Comparison of ENCODE assay signal across 17 cellular contexts in the genomic region with DNA sequence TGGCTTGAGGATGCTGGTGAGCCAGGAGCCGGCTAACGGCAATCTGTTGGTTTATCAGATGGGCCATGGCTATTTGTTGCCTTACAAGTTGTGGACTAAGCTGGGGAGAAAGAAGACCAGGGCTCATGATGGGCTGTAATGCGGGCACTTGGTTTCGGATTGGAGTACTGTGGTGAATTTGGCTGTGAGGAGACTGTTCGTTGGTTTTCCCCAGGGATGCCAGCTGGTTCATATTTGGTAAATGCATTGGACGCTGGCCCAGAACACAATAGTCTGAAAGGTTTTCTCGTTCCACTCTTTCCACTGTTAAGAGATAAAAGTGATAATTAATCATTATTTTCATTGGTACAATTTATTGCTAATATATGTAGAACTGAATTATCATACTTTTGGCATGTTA.
DNase-seq lines count a peak whose midpoint lies in the region; ATAC-seq and TF ChIP-seq lines count a peak whose summit lies in the region.
"Had no signal": no experiment of that assay in that cellular context is flagged by ENCODE, and none has a peak within 500 bp of the region (broad histone marks: within the 10 kb centered on the region; RNA-seq: fewer than 3 reads in every experiment).

No MANE protein-coding gene starts in this region.

- TF ChIP-seq CTCF in BE2C (IDR thresholded peaks at IDR 0.05; ENCODE audit: low read depth, low read length), result no peak

- peaks cover 2% of the 10 kb centered on the region for H3K9me3 Mint-ChIP-seq in activated CD8-positive, alpha-beta memory T cell treated with anti-CD3 and anti-CD28 coated beads, Interleukin-2, amount 10 ng/mL, durations not matched to agents 7 days and 5 days (ENCODE audit: low read depth)
- H3K9me3 Mint-ChIP-seq: GM23338 had no signal

- H3K4me3 ChIP-seq in BE2C (ENCODE audit: low read depth, low read length), result peak overlapping the region; percentile 4; the same call in 1 of the 2 replicates
- H3K4me3 ChIP-seq: GM23338 had no signal

- no peaks in the 10 kb centered on the region for H3K36me3 ChIP-seq in BE2C

- H3K27ac Mint-ChIP-seq in activated CD8-positive, alpha-beta memory T cell treated with anti-CD3 and anti-CD28 coated beads, Interleukin-2, amount 10 ng/mL, durations not matched to agents 7 days and 5 days, result no peak overlapping the region
- H3K27ac Mint-ChIP-seq: CD14-positive monocyte; CD8-positive, alpha-beta memory T cell; GM23338 had no signal

- no peak for ATAC-seq in activated CD8-positive, alpha-beta memory T cell treated with anti-CD3 and anti-CD28 coated beads, Interleukin-2, amount 10 ng/mL, durations not matched to agents 7 days and 5 days
- ATAC-seq: GM23338 had no signal

- no peak overlapping the region for H3K4me3 Mint-ChIP-seq in activated CD8-positive, alpha-beta memory T cell treated with anti-CD3 and anti-CD28 coated beads, Interleukin-2, amount 10 ng/mL, durations not matched to agents 7 days and 5 days
- H3K4me3 Mint-ChIP-seq: CD14-positive monocyte; CD8-positive, alpha-beta memory T cell; GM23338 had no signal

- DNase-seq in NCI-H1694 treated with DMSO at 0.1 percent for 48 hours (lab: John Stamatoyannopoulos, UW), result peak; percentile 43
- no peak for DNase-seq in NCI-H1694 (lab: John Stamatoyannopoulos, UW)
- peak; percentile 62 for DNase-seq in BE2C
- DNase-seq in NCI-H446 treated with DMSO at 0.1 percent for 48 hours (lab: John Stamatoyannopoulos, UW), result peak; percentile 41
- peak; percentile 73 for DNase-seq in fibroblast of peridontal ligament (ENCODE audit: extremely low read depth)
- no peak for DNase-seq in stimulated activated CD4-positive, alpha-beta T cell treated with anti-CD3 and anti-CD28 coated beads, Interleukin-2, amount 100 ng/mL, for 48 hours
- DNase-seq in activated T-cell treated with anti-CD3 and anti-CD28 coated beads, Interleukin-2, amount 50 U/mL, for 1 hour, result no peak
- DNase-seq in activated CD8-positive, alpha-beta memory T cell treated with anti-CD3 and anti-CD28 coated beads, Interleukin-2, amount 10 ng/mL, durations not matched to agents 7 days and 5 days, result no peak
- DNase-seq: ACHN; Caco-2; CD8-positive, alpha-beta memory T cell; DMS79 treated with DMSO at 0.1 percent for 48 hours; EL; H7; IMR-90 had no signal

- CTCF ChIA-PET in activated CD8-positive, alpha-beta memory T cell treated with anti-CD3 and anti-CD28 coated beads, Interleukin-2, amount 10 ng/mL, durations not matched to agents 7 days and 5 days (lab: Charles Lee), result no interaction called here

- H3K9me3 ChIP-seq in BE2C, result no peaks in the 10 kb centered on the region
- H3K9me3 ChIP-seq: Caco-2 had no signal

- H3K27me3 Mint-ChIP-seq in activated CD8-positive, alpha-beta memory T cell treated with anti-CD3 and anti-CD28 coated beads, Interleukin-2, amount 10 ng/mL, durations not matched to agents 7 days and 5 days, result no peaks in the 10 kb centered on the region
- H3K27me3 Mint-ChIP-seq: CD8-positive, alpha-beta memory T cell had no signal

- H3K27me3 ChIP-seq in BE2C, result no peaks in the 10 kb centered on the region

- H3K36me3 Mint-ChIP-seq in activated CD8-positive, alpha-beta memory T cell treated with anti-CD3 and anti-CD28 coated beads, Interleukin-2, amount 10 ng/mL, durations not matched to agents 7 days and 5 days, result no peaks in the 10 kb centered on the region
- H3K36me3 Mint-ChIP-seq: CD14-positive monocyte; CD8-positive, alpha-beta memory T cell had no signal

- H3K4me1 Mint-ChIP-seq in activated CD8-positive, alpha-beta memory T cell treated with anti-CD3 and anti-CD28 coated beads, Interleukin-2, amount 10 ng/mL, durations not matched to agents 7 days and 5 days, result no peaks in the 10 kb centered on the region
- H3K4me1 Mint-ChIP-seq: CD14-positive monocyte; CD8-positive, alpha-beta memory T cell; GM23338 had no signal

- H3K4me1 ChIP-seq in BE2C, result peaks cover 3% of the 10 kb centered on the region; the same call in 1 of the 2 replicates
- H3K4me1 ChIP-seq: Caco-2 had no signal

Comparison
In these comparisons a context has a peak if more than half of its experiments do, and no peak if none do; other contexts are left out.
1. DNase-seq: peak in NCI-H1694 treated with DMSO at 0.1 percent for 48 hours (single experiment), BE2C (single experiment), NCI-H446 treated with DMSO at 0.1 percent for 48 hours (single experiment) and fibroblast of peridontal ligament (single experiment); none in NCI-H1694 (single experiment), stimulated activated CD4-positive, alpha-beta T cell treated with anti-CD3 and anti-CD28 coated beads, Interleukin-2, amount 100 ng/mL, for 48 hours (0 of 2), activated T-cell treated with anti-CD3 and anti-CD28 coated beads, Interleukin-2, amount 50 U/mL, for 1 hour (single experiment) and activated CD8-positive, alpha-beta memory T cell treated with anti-CD3 and anti-CD28 coated beads, Interleukin-2, amount 10 ng/mL, durations not matched to agents 7 days and 5 days (single experiment).